18 cellular contexts compared by ENCODE assay signal in genomic region chr6:139944131-139944530, GRCh38.
DNase-seq lines count a peak whose midpoint lies in the region; ATAC-seq and TF ChIP-seq lines count a peak whose summit lies in the region.
"Had no signal": no experiment of that assay in that cellular context is flagged by ENCODE, and none has a peak within 500 bp of the region (broad histone marks: within the 10 kb centered on the region; RNA-seq: fewer than 3 reads in every experiment).

No MANE protein-coding gene starts in this region.

- H3K36me3 ChIP-seq in hepatocyte (replicated peaks; ENCODE audit: insufficient read depth, low read depth) = no peaks in the 10 kb centered on the region
- H3K36me3 ChIP-seq: upper lobe of right lung had no signal

- H3K9me3 ChIP-seq in hepatocyte (ENCODE audit: low read depth) = no peaks in the 10 kb centered on the region
- H3K9me3 ChIP-seq: upper lobe of right lung had no signal

- H3K4me3 ChIP-seq in hepatocyte = no peak overlapping the region
- H3K4me3 ChIP-seq: upper lobe of right lung had no signal

- H3K27me3 ChIP-seq in hepatocyte = no peaks in the 10 kb centered on the region
- H3K27me3 ChIP-seq: upper lobe of right lung had no signal

- no peaks in the 10 kb centered on the region for H4K20me1 ChIP-seq in hepatocyte (ENCODE audit: insufficient read depth, poor library complexity, severe bottlenecking)

- H3K36me3 Mint-ChIP-seq in type B pancreatic cell = no peaks in the 10 kb centered on the region
- H3K36me3 Mint-ChIP-seq: activated naive CD8-positive, alpha-beta T cell treated with anti-CD3 and anti-CD28 coated beads for 36 hours; stimulated activated effector memory CD8-positive, alpha-beta T cell treated with anti-CD3 and anti-CD28 coated beads, Interleukin-12 subunit alpha, Interleukin-12 subunit beta, amount 100 ng/mL, for 72 hours had no signal

- no peaks in the 10 kb centered on the region for H3K79me2 ChIP-seq in hepatocyte

- H3K4me2 ChIP-seq in hepatocyte = no peak overlapping the region

- H3K9me2 ChIP-seq in hepatocyte (replicated peaks; ENCODE audit: insufficient read depth) = no peaks in the 10 kb centered on the region

- peaks cover 36% of the 10 kb centered on the region for H3K4me1 Mint-ChIP-seq in type B pancreatic cell (ENCODE audit: unreplicated experiment)
- H3K4me1 Mint-ChIP-seq: stimulated activated effector memory CD8-positive, alpha-beta T cell treated with anti-CD3 and anti-CD28 coated beads, Interleukin-12 subunit alpha, Interleukin-12 subunit beta, amount 100 ng/mL, for 72 hours had no signal

- peak overlapping the region; percentile 50 for H3K27ac Mint-ChIP-seq in type B pancreatic cell
- H3K27ac Mint-ChIP-seq: activated naive CD8-positive, alpha-beta T cell treated with anti-CD3 and anti-CD28 coated beads for 36 hours; activated T-cell treated with anti-CD3 and anti-CD28 coated beads, Interleukin-2, amount 50 U/mL, for 24 hours; stimulated activated effector memory CD8-positive, alpha-beta T cell treated with anti-CD3 and anti-CD28 coated beads, Interleukin-12 subunit alpha, Interleukin-12 subunit beta, amount 100 ng/mL, for 72 hours had no signal

- no peaks in the 10 kb centered on the region for H3K4me1 ChIP-seq in hepatocyte (ENCODE audit: insufficient read depth)

- 55% methylated on average over 3 of the region's 3 CpGs for WGBS in hepatocyte (ENCODE audit: low lambda C conversion rate, missing lambda C conversion rate)

- H3K9me3 Mint-ChIP-seq in type B pancreatic cell = no peaks in the 10 kb centered on the region
- H3K9me3 Mint-ChIP-seq: activated naive CD8-positive, alpha-beta T cell treated with anti-CD3 and anti-CD28 coated beads for 36 hours; activated T-cell treated with anti-CD3 and anti-CD28 coated beads, Interleukin-2, amount 50 U/mL, for 24 hours; stimulated activated effector memory CD8-positive, alpha-beta T cell treated with anti-CD3 and anti-CD28 coated beads, Interleukin-12 subunit alpha, Interleukin-12 subunit beta, amount 100 ng/mL, for 72 hours had no signal

- DNase-seq in NCI-H1105 treated with DMSO at 0.1 percent for 48 hours (lab: John Stamatoyannopoulos, UW) (peak; percentile 53), NCI-H1105 (lab: John Stamatoyannopoulos, UW) (no peak), NCI-H748 (lab: John Stamatoyannopoulos, UW; ENCODE audit: unreplicated experiment) (peak; percentile 78), hepatocyte (ENCODE audit: low spot score) (no peak), type B pancreatic cell (ENCODE audit: extremely low spot score, unreplicated experiment) (no peak), NCI-H82 (lab: John Stamatoyannopoulos, UW) (no peak)
- no peak for DNase-seq in activated CD4-positive, alpha-beta T cell treated with anti-CD3 and anti-CD28 coated beads for 4 hours
- DNase-seq: 8988T; activated naive CD8-positive, alpha-beta T cell treated with anti-CD3 and anti-CD28 coated beads for 36 hours; activated T-cell treated with anti-CD3 and anti-CD28 coated beads, Interleukin-2, amount 50 U/mL, for 24 hours; C1 segment of cervical spinal cord; caudate nucleus; DMS79 treated with DMSO at 0.1 percent for 48 hours; effector CD8-positive, alpha-beta T cell; posterior cingulate gyrus; upper lobe of right lung had no signal

- no peak for ATAC-seq in GM21723 (IDR thresholded peaks at IDR 0.05; ENCODE audit: unreplicated experiment)
- ATAC-seq: stimulated activated effector memory CD8-positive, alpha-beta T cell treated with anti-CD3 and anti-CD28 coated beads, Interleukin-12 subunit alpha, Interleukin-12 subunit beta, amount 100 ng/mL, for 72 hours; upper lobe of right lung had no signal

- no peak for TF ChIP-seq CTCF in hepatocyte (IDR thresholded peaks at IDR 0.05; ENCODE audit: poor library complexity)
- no peak for TF ChIP-seq CTCF in type B pancreatic cell (conservative IDR thresholded peaks at IDR 0.05)

- no peak overlapping the region for H3K4me3 Mint-ChIP-seq in type B pancreatic cell
- H3K4me3 Mint-ChIP-seq: activated naive CD8-positive, alpha-beta T cell treated with anti-CD3 and anti-CD28 coated beads for 36 hours; activated T-cell treated with anti-CD3 and anti-CD28 coated beads, Interleukin-2, amount 50 U/mL, for 24 hours; stimulated activated effector memory CD8-positive, alpha-beta T cell treated with anti-CD3 and anti-CD28 coated beads, Interleukin-12 subunit alpha, Interleukin-12 subunit beta, amount 100 ng/mL, for 72 hours had no signal

- H3K27ac ChIP-seq in hepatocyte = peak overlapping the region; percentile 8

- H2AFZ ChIP-seq in hepatocyte = peak overlapping the region; percentile 5

- no peaks in the 10 kb centered on the region for H3K27me3 Mint-ChIP-seq in type B pancreatic cell

Comparison
In these comparisons a context has a peak if more than half of its experiments do, and no peak if none do; other contexts are left out.
1. DNase-seq: peak in NCI-H1105 treated with DMSO at 0.1 percent for 48 hours (single experiment) and NCI-H748 (single experiment); none in NCI-H1105 (single experiment), hepatocyte (single experiment), type B pancreatic cell (single experiment), activated CD4-positive, alpha-beta T cell treated with anti-CD3 and anti-CD28 coated beads for 4 hours (0 of 2) and NCI-H82 (single experiment).